ENCODE assay signal across 8 cellular contexts in the genomic region with DNA sequence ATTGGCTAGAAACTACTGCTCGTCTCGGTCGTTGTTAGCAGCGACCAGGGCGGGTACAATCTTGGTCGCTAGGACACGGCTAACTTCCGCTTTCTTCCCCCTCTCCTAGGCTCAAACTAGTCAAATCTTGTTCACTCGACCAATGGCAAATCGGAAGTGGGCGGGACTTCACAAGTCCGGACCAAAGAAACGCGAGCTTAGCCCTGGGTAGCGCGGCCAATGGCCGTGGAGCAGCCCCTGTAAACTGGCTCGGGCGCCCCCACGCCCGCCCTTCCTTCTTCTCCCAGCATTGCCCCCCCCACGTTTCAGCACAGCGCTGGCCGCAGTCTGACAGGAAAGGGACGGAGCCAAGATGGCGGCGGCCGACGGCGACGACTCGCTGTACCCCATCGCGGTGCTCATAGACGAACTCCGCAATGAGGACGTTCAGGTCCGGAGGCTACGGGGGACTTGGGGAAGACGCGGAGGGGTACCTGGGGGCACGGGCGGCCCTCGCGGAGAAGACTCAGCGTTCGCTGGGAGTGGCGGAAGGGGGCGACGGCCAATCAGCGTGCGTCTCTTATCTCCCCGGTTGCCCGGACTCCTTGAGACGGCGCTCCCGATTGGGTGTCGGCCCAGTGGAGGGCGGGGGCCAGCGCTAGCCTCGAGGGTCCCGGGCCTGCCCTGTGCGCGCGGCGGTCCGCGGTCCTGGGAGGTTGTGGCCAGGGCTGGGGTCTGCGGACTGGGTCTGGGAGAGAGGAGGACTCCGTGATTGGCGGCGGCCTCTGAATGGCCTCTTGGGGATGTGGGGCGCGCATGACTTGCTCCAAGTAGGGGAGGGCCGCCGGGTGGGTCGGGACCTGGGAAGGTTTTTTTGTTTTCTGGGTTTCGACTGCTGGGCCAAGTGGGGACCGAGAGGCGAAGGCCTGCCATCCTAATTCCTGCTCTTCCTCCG. TPM values are rescaled to one million over a fixed set of nuclear protein-coding genes. Genes with fewer than 3 reads are reported as not detected.
DNase-seq lines count a peak whose midpoint lies in the region; ATAC-seq, FAIRE-seq and TF ChIP-seq lines count a peak whose summit lies in the region.

Gene PPP2R1A, plus strand, starts transcription at position 308 of the 934 bp plus-strand sequence. Its CDS starts 45 bp downstream, at position 353.

- TF ChIP-seq POLR2A in GM12891 (IDR thresholded peaks at IDR 0.05; ENCODE audit: low read depth, low read length) (peak; percentile 87), tibial nerve (IDR thresholded peaks at IDR 0.05) (peak; percentile 69 to 93)

- ATAC-seq in HG02840 (IDR thresholded peaks at IDR 0.05; ENCODE audit: low FRiP score, unreplicated experiment) (peak; percentile 89), T-cell (replicated peaks in 1 of 4) (peak; percentile 85 to 89 (median 88))

- TF ChIP-seq EP300 in tibial nerve (IDR thresholded peaks at IDR 0.05), result peak; percentile 34 to 92

- CTCF ChIA-PET in T-cell (lab: Charles Lee), result interaction anchor here in 1 of 2 donors (0.7 to 1.8 kb wide), 6 partner anchors 17 to 942 kb away, joined by 3 to 10 read pairs (median 4); partner anchors contain the start of gene ZNF836

- peak within 1 kb of the TSS; percentile 100 for H3K27ac Mint-ChIP-seq in T-cell

- peak; percentile 100 for FAIRE-seq in GM12891 (lab: Jason Lieb, UNC)

- POLR2A ChIA-PET in T-cell (lab: Charles Lee), result interaction anchor here in 1 of 2 donors (0.5 to 1.7 kb wide), 6 partner anchors 19 to 434 kb away, joined by 3 to 9 read pairs (median 4); partner anchors contain the start of genes ZNF432 and ZNF836

- peaks cover 14% of the 10 kb centered on the region for H3K36me3 Mint-ChIP-seq in T-cell

- H3K27ac ChIP-seq in adipose tissue (ENCODE audit: low read depth, low read length), result peak within 1 kb of the TSS; percentile 95
- peak within 1 kb of the TSS; percentile 97 for H3K27ac ChIP-seq in cardiac muscle cell
- peak within 1 kb of the TSS; percentile 98 for H3K27ac ChIP-seq in parathyroid adenoma
- H3K27ac ChIP-seq in tibial nerve, result peak within 1 kb of the TSS; percentile 96 to 99 (median 97)

- H3K79me2 ChIP-seq in parathyroid adenoma, result peaks cover 44% of the 10 kb centered on the region

- H3K4me1 Mint-ChIP-seq in T-cell, result peaks cover 46 to 57% (median 52%) of the 10 kb centered on the region in 3 donors

- peak within 1 kb of the TSS; percentile 92 for H2AFZ ChIP-seq in parathyroid adenoma

- 0% methylated on average over 80 to 81 of the region's 81 CpGs for WGBS in adipose tissue, 3 donors
- 0 to 1% methylated on average over 50 to 57 of the region's 81 CpGs for WGBS in tibial nerve, 2 donors

- TF ChIP-seq CTCF in cardiac muscle cell (IDR thresholded peaks at IDR 0.05; ENCODE audit: low read depth, low read length), result no peak
- no peak for TF ChIP-seq CTCF in parathyroid adenoma (IDR thresholded peaks at IDR 0.05)
- peak in 2 of 5 experiments; percentile 35 to 36 for TF ChIP-seq CTCF in tibial nerve (IDR thresholded peaks at IDR 0.05)

- no peaks in the 10 kb centered on the region for H3K27me3 Mint-ChIP-seq in T-cell

- H3K27me3 ChIP-seq in cardiac muscle cell, result no peaks in the 10 kb centered on the region
- no peaks in the 10 kb centered on the region for H3K27me3 ChIP-seq in parathyroid adenoma (ENCODE audit: control insufficient read depth, insufficient read depth, low read length)
- H3K27me3 ChIP-seq in tibial nerve, result no peaks in the 10 kb centered on the region

- H3K4me1 ChIP-seq in cardiac muscle cell (ENCODE audit: low read depth), result peaks cover 23% of the 10 kb centered on the region
- peaks cover 28% of the 10 kb centered on the region for H3K4me1 ChIP-seq in parathyroid adenoma
- H3K4me1 ChIP-seq in tibial nerve, result peaks cover 0 to 52% (median 30%) of the 10 kb centered on the region in 4 donors

- H3K4me3 ChIP-seq in cardiac muscle cell, result peak within 1 kb of the TSS; percentile 53
- peak within 1 kb of the TSS; percentile 98 for H3K4me3 ChIP-seq in parathyroid adenoma (ENCODE audit: low read depth, low read length)
- peak within 1 kb of the TSS; percentile 70 to 94 (median 86) for H3K4me3 ChIP-seq in tibial nerve

- H3K36me3 ChIP-seq in cardiac muscle cell, result no peaks in the 10 kb centered on the region
- H3K36me3 ChIP-seq in parathyroid adenoma (ENCODE audit: control insufficient read depth, insufficient read depth, low read length), result no peaks in the 10 kb centered on the region
- H3K36me3 ChIP-seq in tibial nerve, result peaks cover 0 to 8% (median 0%) of the 10 kb centered on the region in 3 donors

- peak within 1 kb of the TSS; percentile 91 for H3K9ac ChIP-seq in parathyroid adenoma

- H3K9me3 Mint-ChIP-seq in T-cell, result no peaks in the 10 kb centered on the region

- H3K4me3 Mint-ChIP-seq in T-cell, result peak within 1 kb of the TSS; percentile 97 to 98 (median 97)

- peak within 1 kb of the TSS; percentile 90 for H3K4me2 ChIP-seq in parathyroid adenoma (ENCODE audit: low read length)

- H3K9me3 ChIP-seq in cardiac muscle cell (ENCODE audit: low read depth) (no peaks in the 10 kb centered on the region), parathyroid adenoma (ENCODE audit: control insufficient read depth, low read length) (no peaks in the 10 kb centered on the region), tibial nerve (no peaks in the 10 kb centered on the region)

- DNase-seq in GM12891 (ENCODE audit: insufficient read length, low spot score) (peak; percentile 86), NCI-H1436 treated with DMSO at 0.1 percent for 48 hours (lab: John Stamatoyannopoulos, UW) (peak; percentile 100), T-cell (peak; percentile 87 to 100 (median 99)), cardiac muscle cell (ENCODE audit: low read depth in 1 of 2, low spot score in 1 of 2) (peak; percentile 100), tibial nerve (ENCODE audit: low spot score in 2 of 2) (peak; percentile 99)

TF ChIP-seq in GM12891, 5 proteins besides CTCF, POLR2A, EP300 and RAD21:
- TF ChIP-seq SPI1 (IDR thresholded peaks at IDR 0.05; ENCODE audit: low read depth, low read length) (peak; percentile 49), POLR2AphosphoS5 (IDR thresholded peaks at IDR 0.05; ENCODE audit: low read depth, low read length) (peak; percentile 89), POU2F2 (IDR thresholded peaks at IDR 0.05; ENCODE audit: low read depth, low read length) (no peak; the same call in 1 of the 2 replicates), TAF1 (IDR thresholded peaks at IDR 0.05; ENCODE audit: low read depth, low read length) (peak; percentile 93)

RNA-seq across cellular contexts. Expression of gene PPP2R1A, which starts in this region (rescaled TPM):
- polyA plus RNA-seq in GM12891 (2012; ENCODE audit: low read depth, missing spikeins), result 145 TPM
- total RNA-seq in T-cell (100 to 1,000 TPM; 177 to 203 (median 191) TPM), cardiac muscle cell (641 and 821 TPM in 2 replicates), tibial nerve (100 to 1,000 TPM; 145 to 176 (median 166) TPM)
- polyA plus RNA-seq in adipose tissue (100 to 1,000 TPM in 1 of 3 donors, 10 to 100 TPM in 2; 58.2 to 106 (median 88.5) TPM), cardiac muscle cell (724 and 813 TPM in 2 replicates)

Comparison
In these comparisons a context has a peak if more than half of its experiments do, and no peak if none do; other contexts are left out.
1. Peak in every context shown above with its lines: DNase-seq, ATAC-seq, H3K4me3 ChIP-seq and H3K27ac ChIP-seq.